In the genomic region with DNA sequence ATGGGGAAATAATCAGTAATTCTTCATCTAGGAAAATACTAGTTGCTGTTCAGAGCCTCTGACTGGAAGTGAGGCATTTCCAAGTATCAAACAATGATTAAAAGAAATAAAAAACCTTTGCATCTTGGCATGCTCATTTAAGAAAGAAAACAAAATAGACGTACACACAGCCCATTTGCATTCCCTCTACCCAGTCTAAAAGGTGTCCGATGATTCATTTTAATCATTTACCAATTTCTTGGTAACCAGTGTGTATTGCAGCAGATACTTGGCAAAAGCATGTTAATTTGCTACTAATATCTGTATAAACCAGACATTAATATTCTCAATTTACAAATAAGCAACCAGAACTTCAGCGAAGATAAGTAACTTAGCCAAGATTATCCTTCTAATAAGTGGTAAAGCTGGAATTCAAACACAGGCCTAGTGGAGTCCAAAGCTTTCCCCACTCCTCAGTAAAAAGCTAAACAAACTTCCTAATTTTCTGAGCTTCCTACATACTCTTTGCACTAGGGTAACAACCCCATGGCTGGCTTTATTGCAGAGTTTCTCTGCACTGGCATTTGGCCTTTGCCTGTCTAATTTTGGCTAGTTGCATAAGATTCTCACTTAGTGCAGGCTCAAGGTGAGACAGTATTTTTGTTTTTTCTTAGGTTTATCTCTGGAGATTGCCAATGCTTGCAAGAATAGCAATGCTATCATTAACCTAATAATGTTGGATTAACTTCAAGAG, we compare ENCODE assay signal across 23 cellular contexts.
DNase-seq lines count a peak whose midpoint lies in the region; ATAC-seq, FAIRE-seq and TF ChIP-seq lines count a peak whose summit lies in the region.
"Had no signal": no experiment of that assay in that cellular context is flagged by ENCODE, and none has a peak within 500 bp of the region (broad histone marks: within the 10 kb centered on the region; RNA-seq: fewer than 3 reads in every experiment).

No MANE protein-coding gene starts in this region.

- CTCF ChIA-PET in HepG2 (lab: Yijun Ruan, JAX; ENCODE audit: low intra/inter-chr PET ratio, low total read pairs): no interaction called here

- H2AFZ ChIP-seq in HepG2 (ENCODE audit: low read length): no peak overlapping the region
- H2AFZ ChIP-seq: GM23338 had no signal

- H3K27me3 ChIP-seq in liver (ENCODE audit: control insufficient read depth in 4 of 4, insufficient read depth in 4 of 4, low read length in 3 of 4): no peaks in the 10 kb centered on the region
- no peaks in the 10 kb centered on the region for H3K27me3 ChIP-seq in HepG2 (ENCODE audit: control insufficient read depth in 1 of 2, insufficient read depth in 2 of 2, low read length in 2 of 2)
- no peaks in the 10 kb centered on the region for H3K27me3 ChIP-seq in pancreas
- H3K27me3 ChIP-seq: BE2C had no signal

- TF ChIP-seq EP300 in HepG2 (IDR thresholded peaks at IDR 0.05; ENCODE audit: low read depth in 2 of 2, low read length in 2 of 2) (no peak), HepG2 (CRISPR knock-in tag; IDR thresholded peaks at IDR 0.05; ENCODE audit: borderline replicate concordance) (no peak)

- 32% methylated on average over 3 of the region's 3 CpGs for WGBS in liver
- WGBS in HepG2 (ENCODE audit: low lambda C conversion rate): 70% methylated on average over 3 of the region's 3 CpGs
- 19 to 21% methylated on average over 3 of the region's 3 CpGs for WGBS in pancreas, 2 donors

- in situ Hi-C loops in HepG2 (cut with HindIII; ENCODE audit: extremely low pct_ligation_motif_present, low pct_unique_long_range_greater_than_20kb): no loop called here

- no peak overlapping the region for H3K9ac ChIP-seq in liver (ENCODE audit: low read depth in 1 of 2, low read length in 2 of 2)
- H3K9ac ChIP-seq in HepG2 (ENCODE audit: insufficient read depth, low read depth, low read length): no peak overlapping the region

- no peaks in the 10 kb centered on the region for H3K4me1 Mint-ChIP-seq in stimulated activated naive CD8-positive, alpha-beta T cell treated with anti-CD3 and anti-CD28 coated beads, Interleukin-15, amount 100 ng/mL, for 72 hours
- H3K4me1 Mint-ChIP-seq: CD4-positive, CD25-positive, alpha-beta regulatory T cell; CD8-positive, alpha-beta memory T cell; GM23338 had no signal

- H3K4me1 ChIP-seq in liver (ENCODE audit: control insufficient read depth in 4 of 4, insufficient read depth in 4 of 4, low read length in 3 of 4) (peaks cover 4 to 25% (median 21%) of the 10 kb centered on the region in 4 donors), HepG2 (ENCODE audit: insufficient read depth, low read length) (no peaks in the 10 kb centered on the region), pancreas (peaks cover 0 to 14% (median 3%) of the 10 kb centered on the region in 3 donors)
- H3K4me1 ChIP-seq: BE2C had no signal

- H3K9me3 ChIP-seq in liver (ENCODE audit: control insufficient read depth in 4 of 4, low read length in 3 of 4): no peaks in the 10 kb centered on the region
- H3K9me3 ChIP-seq in HepG2 (ENCODE audit: low read length): peaks cover 6% of the 10 kb centered on the region
- H3K9me3 ChIP-seq in pancreas: no peaks in the 10 kb centered on the region
- H3K9me3 ChIP-seq: BE2C had no signal

- H3K27ac Mint-ChIP-seq in stimulated activated naive CD8-positive, alpha-beta T cell treated with anti-CD3 and anti-CD28 coated beads, Interleukin-15, amount 100 ng/mL, for 72 hours: no peak overlapping the region
- H3K27ac Mint-ChIP-seq: CD4-positive, CD25-positive, alpha-beta regulatory T cell; CD8-positive, alpha-beta memory T cell; GM23338 had no signal

- FAIRE-seq in HepG2 (lab: Jason Lieb, UNC) (no peak), pancreas (lab: Jason Lieb, UNC) (no peak)
- FAIRE-seq: GM12878, H54 had no signal

- no peaks in the 10 kb centered on the region for H3K79me2 ChIP-seq in HepG2 (ENCODE audit: insufficient read depth, low read length)

- ATAC-seq in HepG2 (no peak), pancreas (peak in 3 of 4 donors; percentile 16 to 54 (median 25)), GM18858 (IDR thresholded peaks at IDR 0.05; ENCODE audit: unreplicated experiment) (no peak), HG03565 (IDR thresholded peaks at IDR 0.05; ENCODE audit: unreplicated experiment) (no peak)
- no peak for ATAC-seq in stimulated activated naive CD8-positive, alpha-beta T cell treated with anti-CD3 and anti-CD28 coated beads, Interleukin-15, amount 100 ng/mL, for 72 hours
- ATAC-seq: GM12878, GM23338 had no signal

- H3K9me3 Mint-ChIP-seq in stimulated activated naive CD8-positive, alpha-beta T cell treated with anti-CD3 and anti-CD28 coated beads, Interleukin-15, amount 100 ng/mL, for 72 hours: no peaks in the 10 kb centered on the region
- H3K9me3 Mint-ChIP-seq: GM23338 had no signal

- intact Hi-C loops in HepG2 (cut with micrococcal nuclease; ENCODE audit: unreplicated experiment): no loop called here
- intact Hi-C loops in pancreas (cut with DNase I): no loop called here

- TF ChIP-seq RAD21 in liver (IDR thresholded peaks at IDR 0.05) (peak; percentile 22 to 24), HepG2 (CRISPR knock-in tag; IDR thresholded peaks at IDR 0.05) (no peak)

- H3K4me3 ChIP-seq in liver (ENCODE audit: low read depth in 1 of 3, low read length in 3 of 3) (no peak overlapping the region), HepG2 (replicated peaks in 1 of 3; ENCODE audit: insufficient read depth in 1 of 3, low read depth in 2 of 3, low read length in 3 of 3) (no peak overlapping the region), pancreas (no peak overlapping the region)
- H3K4me3 ChIP-seq: GM12878, GM23338 had no signal

- H3K27me3 Mint-ChIP-seq in stimulated activated naive CD8-positive, alpha-beta T cell treated with anti-CD3 and anti-CD28 coated beads, Interleukin-15, amount 100 ng/mL, for 72 hours: no peaks in the 10 kb centered on the region
- H3K27me3 Mint-ChIP-seq: CD4-positive, CD25-positive, alpha-beta regulatory T cell; CD8-positive, alpha-beta memory T cell had no signal

- TF ChIP-seq CTCF in liver (IDR thresholded peaks at IDR 0.05; ENCODE audit: low read depth, low read length, missing input control) (no peak), HepG2 (CRISPR knock-in tag; IDR thresholded peaks at IDR 0.05) (no peak), pancreas (IDR thresholded peaks at IDR 0.05) (no peak)

- H4K20me1 ChIP-seq in HepG2 (ENCODE audit: insufficient read depth, low read length): no peaks in the 10 kb centered on the region

- H3K27ac ChIP-seq in liver (ENCODE audit: low read depth in 1 of 2, low read length in 2 of 2) (peak overlapping the region in 1 of 2 donors; percentile 43), HepG2 (ENCODE audit: extremely low read length, insufficient read depth, low read length) (no peak overlapping the region), pancreas (no peak overlapping the region)
- H3K27ac ChIP-seq: HL-60 had no signal

- H3K4me2 ChIP-seq in HepG2 (ENCODE audit: low read depth, low read length): no peak overlapping the region
- H3K4me2 ChIP-seq: GM23338 had no signal

- no peak overlapping the region for H3K4me3 Mint-ChIP-seq in stimulated activated naive CD8-positive, alpha-beta T cell treated with anti-CD3 and anti-CD28 coated beads, Interleukin-15, amount 100 ng/mL, for 72 hours
- H3K4me3 Mint-ChIP-seq: CD4-positive, CD25-positive, alpha-beta regulatory T cell; CD8-positive, alpha-beta memory T cell; GM23338 had no signal

- no peak for DNase-seq in HepG2 (ENCODE audit: low spot score)
- DNase-seq in left kidney (ENCODE audit: low read depth, low spot score): peak; percentile 8
- no peak for DNase-seq in pancreas
- DNase-seq in stimulated activated naive CD8-positive, alpha-beta T cell treated with anti-CD3 and anti-CD28 coated beads, Interleukin-15, amount 100 ng/mL, for 72 hours: no peak
- DNase-seq: ACHN; BE2C; C1 segment of cervical spinal cord; CD4-positive, CD25-positive, alpha-beta regulatory T cell; CD8-positive, alpha-beta memory T cell; COR-L47; DMS 273 treated with DMSO at 0.1 percent for 48 hours; DMS53; DND-41; EL; HCEC 1CT; IMR-90 had no signal

- no peak for TF ChIP-seq POLR2A in HepG2 (IDR thresholded peaks at IDR 0.05; ENCODE audit: insufficient read depth in 1 of 2, low read depth in 2 of 2, low read length in 2 of 2)

- H3K36me3 ChIP-seq in liver (ENCODE audit: control insufficient read depth in 4 of 4, insufficient read depth in 3 of 4, low read depth in 1 of 4, low read length in 3 of 4) (no peaks in the 10 kb centered on the region), HepG2 (replicated peaks in 1 of 2; ENCODE audit: control insufficient read depth in 1 of 2, insufficient read depth in 2 of 2, low read length in 2 of 2) (no peaks in the 10 kb centered on the region), pancreas (no peaks in the 10 kb centered on the region)
- H3K36me3 ChIP-seq: BE2C had no signal

- POLR2A ChIA-PET in HepG2 (lab: Yijun Ruan, JAX): no interaction called here

- no TSS peak for BruUV-seq in HepG2 (replicated peaks; lab: Mats Ljungman, UMichigan)

TF ChIP-seq in liver, 16 proteins besides CTCF, POLR2A, EP300 and RAD21 (continues in another document):
- TF ChIP-seq JUND (IDR thresholded peaks at IDR 0.05): no peak
- TF ChIP-seq, protein P1, sequence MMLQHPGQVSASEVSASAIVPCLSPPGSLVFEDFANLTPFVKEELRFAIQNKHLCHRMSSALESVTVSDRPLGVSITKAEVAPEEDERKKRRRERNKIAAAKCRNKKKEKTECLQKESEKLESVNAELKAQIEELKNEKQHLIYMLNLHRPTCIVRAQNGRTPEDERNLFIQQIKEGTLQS (IDR thresholded peaks at IDR 0.05): no peak
- TF ChIP-seq FOXA2 (IDR thresholded peaks at IDR 0.05): no peak
- TF ChIP-seq HNF4A (conservative IDR thresholded peaks at IDR 0.05): peak; percentile 62 to 82
- TF ChIP-seq RXRA (IDR thresholded peaks at IDR 0.05): peak; percentile 32 to 69

TF ChIP-seq in HepG2, 621 proteins besides CTCF, POLR2A, EP300 and RAD21 (continues in another document):
- TF ChIP-seq ZNF121 (CRISPR knock-in tag; IDR thresholded peaks at IDR 0.05) (no peak), EHMT2 (IDR thresholded peaks at IDR 0.05; ENCODE audit: borderline replicate concordance, low read depth, low read length) (no peak)
- TF ChIP-seq, protein P2, sequence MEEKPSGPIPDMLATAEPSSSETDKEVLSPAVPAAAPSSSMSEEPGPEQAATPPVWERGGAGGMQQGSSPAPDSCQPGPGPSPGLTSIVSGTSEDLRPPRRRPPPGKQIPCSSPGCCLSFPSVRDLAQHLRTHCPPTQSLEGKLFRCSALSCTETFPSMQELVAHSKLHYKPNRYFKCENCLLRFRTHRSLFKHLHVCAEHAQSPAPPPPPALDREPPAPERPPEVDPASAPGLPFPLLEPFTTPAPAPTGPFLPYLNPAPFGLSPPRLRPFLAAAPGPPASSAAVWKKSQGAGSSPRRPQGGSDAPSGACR (CRISPR knock-in tag; IDR thresholded peaks at IDR 0.05): no peak

Comparison
In these comparisons a context has a peak if more than half of its experiments do, and no peak if none do; other contexts are left out.
1. ATAC-seq: peak in pancreas (3 of 4); none in HepG2 (single experiment), GM18858 (single experiment), HG03565 (single experiment) and stimulated activated naive CD8-positive, alpha-beta T cell treated with anti-CD3 and anti-CD28 coated beads, Interleukin-15, amount 100 ng/mL, for 72 hours (single experiment).